Comparison of ENCODE assay signal across 1 cellular context in the genomic region with DNA sequence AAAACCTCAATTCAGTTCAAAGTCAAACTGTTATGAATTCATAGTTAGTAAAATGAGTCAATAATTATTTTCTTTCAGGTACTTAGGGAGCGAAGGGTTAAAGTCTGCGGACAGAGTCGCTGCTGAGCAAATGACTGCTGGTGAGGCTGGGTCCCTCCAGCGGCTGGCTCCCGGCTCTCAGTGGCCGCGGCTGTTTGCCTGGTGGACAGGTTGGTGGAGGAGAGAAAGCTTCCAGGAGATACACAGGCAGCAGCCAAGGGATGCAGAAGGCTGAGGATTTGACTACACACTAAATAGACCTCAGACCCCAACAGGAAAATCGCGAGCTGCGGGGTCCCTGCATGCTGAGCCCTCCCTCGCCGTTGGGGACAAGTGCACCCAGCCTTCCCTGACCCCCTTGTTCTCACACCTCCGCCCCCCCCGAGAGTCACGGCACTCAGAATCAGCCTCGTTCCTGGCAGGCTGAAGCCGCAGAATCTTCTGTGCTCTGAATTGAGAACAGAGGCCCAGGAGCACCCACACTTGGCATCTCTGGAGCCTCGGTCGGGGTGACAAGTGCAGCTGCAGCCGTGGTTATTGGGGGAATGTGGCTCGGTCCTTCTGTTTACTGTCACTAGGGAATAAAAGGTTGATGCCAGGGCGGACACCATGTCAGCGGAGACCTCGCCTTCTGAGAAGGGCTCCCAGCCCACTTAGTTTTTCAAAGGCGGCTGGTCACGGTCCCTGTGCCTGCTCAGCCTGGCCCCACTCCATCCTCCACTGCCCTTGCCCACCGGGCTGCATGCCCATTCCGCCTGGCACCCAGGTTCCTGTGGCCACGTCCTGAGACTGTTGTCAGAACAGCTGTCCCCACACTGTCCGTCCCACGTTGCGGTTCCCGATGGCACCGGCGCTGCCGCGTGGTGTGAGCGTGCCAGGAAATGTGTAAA.
TF ChIP-seq lines count a peak whose summit lies in the region.

No MANE protein-coding gene starts in this region.

TF ChIP-seq in GM23338, 12 proteins besides CTCF, POLR2A, EP300 and RAD21:
- TF ChIP-seq, protein P1, sequence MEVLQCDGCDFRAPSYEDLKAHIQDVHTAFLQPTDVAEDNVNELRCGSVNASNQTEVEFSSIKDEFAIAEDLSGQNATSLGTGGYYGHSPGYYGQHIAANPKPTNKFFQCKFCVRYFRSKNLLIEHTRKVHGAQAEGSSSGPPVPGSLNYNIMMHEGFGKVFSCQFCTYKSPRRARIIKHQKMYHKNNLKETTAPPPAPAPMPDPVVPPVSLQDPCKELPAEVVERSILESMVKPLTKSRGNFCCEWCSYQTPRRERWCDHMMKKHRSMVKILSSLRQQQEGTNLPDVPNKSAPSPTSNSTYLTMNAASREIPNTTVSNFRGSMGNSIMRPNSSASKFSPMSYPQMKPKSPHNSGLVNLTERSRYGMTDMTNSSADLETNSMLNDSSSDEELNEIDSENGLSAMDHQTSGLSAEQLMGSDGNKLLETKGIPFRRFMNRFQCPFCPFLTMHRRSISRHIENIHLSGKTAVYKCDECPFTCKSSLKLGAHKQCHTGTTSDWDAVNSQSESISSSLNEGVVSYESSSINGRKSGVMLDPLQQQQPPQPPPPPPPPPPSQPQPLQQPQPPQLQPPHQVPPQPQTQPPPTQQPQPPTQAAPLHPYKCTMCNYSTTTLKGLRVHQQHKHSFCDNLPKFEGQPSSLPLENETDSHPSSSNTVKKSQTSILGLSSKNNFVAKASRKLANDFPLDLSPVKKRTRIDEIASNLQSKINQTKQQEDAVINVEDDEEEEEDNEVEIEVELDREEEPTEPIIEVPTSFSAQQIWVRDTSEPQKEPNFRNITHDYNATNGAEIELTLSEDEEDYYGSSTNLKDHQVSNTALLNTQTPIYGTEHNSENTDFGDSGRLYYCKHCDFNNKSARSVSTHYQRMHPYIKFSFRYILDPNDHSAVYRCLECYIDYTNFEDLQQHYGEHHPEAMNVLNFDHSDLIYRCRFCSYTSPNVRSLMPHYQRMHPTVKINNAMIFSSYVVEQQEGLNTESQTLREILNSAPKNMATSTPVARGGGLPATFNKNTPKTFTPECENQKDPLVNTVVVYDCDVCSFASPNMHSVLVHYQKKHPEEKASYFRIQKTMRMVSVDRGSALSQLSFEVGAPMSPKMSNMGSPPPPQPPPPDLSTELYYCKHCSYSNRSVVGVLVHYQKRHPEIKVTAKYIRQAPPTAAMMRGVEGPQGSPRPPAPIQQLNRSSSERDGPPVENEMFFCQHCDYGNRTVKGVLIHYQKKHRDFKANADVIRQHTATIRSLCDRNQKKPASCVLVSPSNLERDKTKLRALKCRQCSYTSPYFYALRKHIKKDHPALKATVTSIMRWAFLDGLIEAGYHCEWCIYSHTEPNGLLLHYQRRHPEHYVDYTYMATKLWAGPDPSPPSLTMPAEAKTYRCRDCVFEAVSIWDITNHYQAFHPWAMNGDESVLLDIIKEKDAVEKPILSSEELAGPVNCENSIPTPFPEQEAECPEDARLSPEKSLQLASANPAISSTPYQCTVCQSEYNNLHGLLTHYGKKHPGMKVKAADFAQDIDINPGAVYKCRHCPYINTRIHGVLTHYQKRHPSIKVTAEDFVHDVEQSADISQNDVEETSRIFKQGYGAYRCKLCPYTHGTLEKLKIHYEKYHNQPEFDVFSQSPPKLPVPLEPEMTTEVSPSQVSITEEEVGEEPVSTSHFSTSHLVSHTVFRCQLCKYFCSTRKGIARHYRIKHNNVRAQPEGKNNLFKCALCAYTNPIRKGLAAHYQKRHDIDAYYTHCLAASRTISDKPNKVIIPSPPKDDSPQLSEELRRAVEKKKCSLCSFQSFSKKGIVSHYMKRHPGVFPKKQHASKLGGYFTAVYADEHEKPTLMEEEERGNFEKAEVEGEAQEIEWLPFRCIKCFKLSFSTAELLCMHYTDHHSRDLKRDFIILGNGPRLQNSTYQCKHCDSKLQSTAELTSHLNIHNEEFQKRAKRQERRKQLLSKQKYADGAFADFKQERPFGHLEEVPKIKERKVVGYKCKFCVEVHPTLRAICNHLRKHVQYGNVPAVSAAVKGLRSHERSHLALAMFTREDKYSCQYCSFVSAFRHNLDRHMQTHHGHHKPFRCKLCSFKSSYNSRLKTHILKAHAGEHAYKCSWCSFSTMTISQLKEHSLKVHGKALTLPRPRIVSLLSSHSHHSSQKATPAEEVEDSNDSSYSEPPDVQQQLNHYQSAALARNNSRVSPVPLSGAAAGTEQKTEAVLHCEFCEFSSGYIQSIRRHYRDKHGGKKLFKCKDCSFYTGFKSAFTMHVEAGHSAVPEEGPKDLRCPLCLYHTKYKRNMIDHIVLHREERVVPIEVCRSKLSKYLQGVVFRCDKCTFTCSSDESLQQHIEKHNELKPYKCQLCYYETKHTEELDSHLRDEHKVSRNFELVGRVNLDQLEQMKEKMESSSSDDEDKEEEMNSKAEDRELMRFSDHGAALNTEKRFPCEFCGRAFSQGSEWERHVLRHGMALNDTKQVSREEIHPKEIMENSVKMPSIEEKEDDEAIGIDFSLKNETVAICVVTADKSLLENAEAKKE (CRISPR knock-in tag; IDR thresholded peaks at IDR 0.05), result no peak
- TF ChIP-seq ZNF114 (CRISPR knock-in tag; IDR thresholded peaks at IDR 0.05), result no peak
- TF ChIP-seq POLR2AphosphoS5 (IDR thresholded peaks at IDR 0.05; ENCODE audit: low read depth), result no peak
- TF ChIP-seq CREB1 (CRISPR knock-in tag; IDR thresholded peaks at IDR 0.05; ENCODE audit: low read depth), result no peak
- no peak for TF ChIP-seq ETS1 (IDR thresholded peaks at IDR 0.05)
- no peak for TF ChIP-seq JUNB (IDR thresholded peaks at IDR 0.05; ENCODE audit: unreplicated experiment)
- TF ChIP-seq, protein P2, sequence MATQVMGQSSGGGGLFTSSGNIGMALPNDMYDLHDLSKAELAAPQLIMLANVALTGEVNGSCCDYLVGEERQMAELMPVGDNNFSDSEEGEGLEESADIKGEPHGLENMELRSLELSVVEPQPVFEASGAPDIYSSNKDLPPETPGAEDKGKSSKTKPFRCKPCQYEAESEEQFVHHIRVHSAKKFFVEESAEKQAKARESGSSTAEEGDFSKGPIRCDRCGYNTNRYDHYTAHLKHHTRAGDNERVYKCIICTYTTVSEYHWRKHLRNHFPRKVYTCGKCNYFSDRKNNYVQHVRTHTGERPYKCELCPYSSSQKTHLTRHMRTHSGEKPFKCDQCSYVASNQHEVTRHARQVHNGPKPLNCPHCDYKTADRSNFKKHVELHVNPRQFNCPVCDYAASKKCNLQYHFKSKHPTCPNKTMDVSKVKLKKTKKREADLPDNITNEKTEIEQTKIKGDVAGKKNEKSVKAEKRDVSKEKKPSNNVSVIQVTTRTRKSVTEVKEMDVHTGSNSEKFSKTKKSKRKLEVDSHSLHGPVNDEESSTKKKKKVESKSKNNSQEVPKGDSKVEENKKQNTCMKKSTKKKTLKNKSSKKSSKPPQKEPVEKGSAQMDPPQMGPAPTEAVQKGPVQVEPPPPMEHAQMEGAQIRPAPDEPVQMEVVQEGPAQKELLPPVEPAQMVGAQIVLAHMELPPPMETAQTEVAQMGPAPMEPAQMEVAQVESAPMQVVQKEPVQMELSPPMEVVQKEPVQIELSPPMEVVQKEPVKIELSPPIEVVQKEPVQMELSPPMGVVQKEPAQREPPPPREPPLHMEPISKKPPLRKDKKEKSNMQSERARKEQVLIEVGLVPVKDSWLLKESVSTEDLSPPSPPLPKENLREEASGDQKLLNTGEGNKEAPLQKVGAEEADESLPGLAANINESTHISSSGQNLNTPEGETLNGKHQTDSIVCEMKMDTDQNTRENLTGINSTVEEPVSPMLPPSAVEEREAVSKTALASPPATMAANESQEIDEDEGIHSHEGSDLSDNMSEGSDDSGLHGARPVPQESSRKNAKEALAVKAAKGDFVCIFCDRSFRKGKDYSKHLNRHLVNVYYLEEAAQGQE (IDR thresholded peaks at IDR 0.05; ENCODE audit: unreplicated experiment), result no peak
- TF ChIP-seq STAT1 (IDR thresholded peaks at IDR 0.05; ENCODE audit: unreplicated experiment), result no peak
- no peak for TF ChIP-seq NANOG (IDR thresholded peaks at IDR 0.05; ENCODE audit: borderline replicate concordance)
- no peak for TF ChIP-seq EZH2phosphoT487 (IDR thresholded peaks at IDR 0.05; ENCODE audit: unreplicated experiment)
- TF ChIP-seq ZNF331 (CRISPR knock-in tag; IDR thresholded peaks at IDR 0.05; ENCODE audit: low read depth), result no peak
